15 cellular contexts compared by ENCODE assay signal in genomic region chr2:225995788-225996476, GRCh38.
DNase-seq lines count a peak whose midpoint lies in the region; FAIRE-seq and TF ChIP-seq lines count a peak whose summit lies in the region.
"Had no signal": no experiment of that assay in that cellular context is flagged by ENCODE, and none has a peak within 500 bp of the region (broad histone marks: within the 10 kb centered on the region; RNA-seq: fewer than 3 reads in every experiment).

No MANE protein-coding gene starts in this region.

- no peak overlapping the region for H3K4me2 ChIP-seq in mammary epithelial cell (ENCODE audit: insufficient read depth, low read depth, low read length)
- H3K4me2 ChIP-seq in keratinocyte (ENCODE audit: control insufficient read depth, extremely low read depth, insufficient read depth, low read depth, low read length) = no peak overlapping the region
- no peak overlapping the region for H3K4me2 ChIP-seq in PC-9

- H3K79me2 ChIP-seq in ACC112 (ENCODE audit: control insufficient read depth, insufficient read depth, low read length, unreplicated experiment) = no peaks in the 10 kb centered on the region
- H3K79me2 ChIP-seq in mammary epithelial cell (ENCODE audit: insufficient read depth, low read length) = no peaks in the 10 kb centered on the region
- H3K79me2 ChIP-seq in keratinocyte (ENCODE audit: control insufficient read depth, insufficient read depth, low read length) = no peaks in the 10 kb centered on the region
- no peaks in the 10 kb centered on the region for H3K79me2 ChIP-seq in PC-9 (ENCODE audit: low read depth)

- peak; percentile 5 for FAIRE-seq in keratinocyte (lab: Jason Lieb, UNC)

- H3K36me3 ChIP-seq in ACC112 (ENCODE audit: insufficient read depth, low read length) = no peaks in the 10 kb centered on the region
- no peaks in the 10 kb centered on the region for H3K36me3 ChIP-seq in mammary epithelial cell (ENCODE audit: insufficient read depth, low read length)
- no peaks in the 10 kb centered on the region for H3K36me3 ChIP-seq in keratinocyte (ENCODE audit: control insufficient read depth in 2 of 2, extremely low read depth in 1 of 2, insufficient read depth in 2 of 2, low read length in 2 of 2)
- no peaks in the 10 kb centered on the region for H3K36me3 ChIP-seq in PC-9 (ENCODE audit: low read depth)
- H3K36me3 ChIP-seq: MG63, prostate gland had no signal

- H3K4me3 ChIP-seq in ACC112 (ENCODE audit: low read depth, low read length) (peak overlapping the region; percentile 31; the same call in 1 of the 2 replicates), HFF-Myc (replicated peaks; ENCODE audit: low read depth, low read length) (no peak overlapping the region), mammary epithelial cell (replicated peaks in 1 of 3; ENCODE audit: insufficient read depth in 1 of 3, low read depth in 2 of 3, low read length in 3 of 3) (no peak overlapping the region), keratinocyte (ENCODE audit: control insufficient read depth in 2 of 3, extremely low read depth in 1 of 3, insufficient read depth in 2 of 3, low read depth in 1 of 3, low read length in 3 of 3) (no peak overlapping the region), PC-9 (no peak overlapping the region)
- H3K4me3 ChIP-seq: MG63, prostate gland had no signal

- H3K9me1 ChIP-seq in keratinocyte (ENCODE audit: control insufficient read depth, extremely low read depth, insufficient read depth, low read length) = no peaks in the 10 kb centered on the region

- intact Hi-C loops in mammary epithelial cell (cut with micrococcal nuclease) = no loop called here
- intact Hi-C loops in PC-9 (cut with micrococcal nuclease; ENCODE audit: unreplicated experiment) = no loop called here

- DNase-seq in HFF-Myc (ENCODE audit: extremely low read depth, low read depth) (peak; percentile 62), mammary epithelial cell (peak; percentile 32), keratinocyte (ENCODE audit: low read depth, low spot score) (no peak), NCI-H1694 treated with DMSO at 0.1 percent for 48 hours (lab: John Stamatoyannopoulos, UW) (no peak), NCI-H345 treated with DMSO at 0.1 percent for 48 hours (lab: John Stamatoyannopoulos, UW; ENCODE audit: unreplicated experiment) (no peak), PC-9 (no peak), middle frontal gyrus (ENCODE audit: extremely low spot score, low spot score) (no peak)
- DNase-seq: activated CD8-positive, alpha-beta memory T cell treated with anti-CD3 and anti-CD28 coated beads, Interleukin-2, amount 50 U/mL, for 48 hours; activated naive CD8-positive, alpha-beta T cell treated with anti-CD3 and anti-CD28 coated beads, Interleukin-2, amount 50 U/mL, for 24 hours; C1 segment of cervical spinal cord; MG63; stimulated activated CD4-positive, alpha-beta T cell treated with anti-CD3 and anti-CD28 coated beads, Interleukin-4, amount 100 ng/mL, for 4 hours; stimulated activated naive CD4-positive, alpha-beta T cell treated with Interleukin-2 at 50 U/mL for 16 hours had no signal

- BruUV-seq in mammary epithelial cell (replicated peaks; lab: Mats Ljungman, UMichigan) (no TSS peak), PC-9 (replicated peaks; lab: Mats Ljungman, UMichigan) (no TSS peak)

- H3K9me3 ChIP-seq in mammary epithelial cell (replicated peaks; ENCODE audit: insufficient read depth, low read length) (no peaks in the 10 kb centered on the region), keratinocyte (ENCODE audit: control insufficient read depth, low read depth, low read length) (no peaks in the 10 kb centered on the region), PC-9 (ENCODE audit: insufficient read depth, low read depth) (peaks cover 3% of the 10 kb centered on the region)
- H3K9me3 ChIP-seq: MG63, prostate gland had no signal

- no peaks in the 10 kb centered on the region for H3K27me3 ChIP-seq in ACC112 (ENCODE audit: insufficient read depth, low read length)
- no peaks in the 10 kb centered on the region for H3K27me3 ChIP-seq in mammary epithelial cell (ENCODE audit: insufficient read depth, low read length)
- H3K27me3 ChIP-seq in keratinocyte (ENCODE audit: control insufficient read depth, extremely low read depth, insufficient read depth, low read length) = no peaks in the 10 kb centered on the region
- no peaks in the 10 kb centered on the region for H3K27me3 ChIP-seq in PC-9 (ENCODE audit: insufficient read depth, low read depth)
- H3K27me3 ChIP-seq: MG63 had no signal

- POLR2A ChIA-PET in PC-9 (lab: Charles Lee; ENCODE audit: unreplicated experiment) = no interaction called here

- WGBS in mammary epithelial cell (ENCODE audit: low coverage, missing lambda C conversion rate) = 93% methylated on average over 2 of the region's 2 CpGs

- dilution Hi-C loops in mammary epithelial cell (cut with HindIII; ENCODE audit: low sequenced_read_pairs) = no loop called here
- dilution Hi-C loops in keratinocyte (cut with MboI; ENCODE audit: extremely low pct_ligation_motif_present, low sequenced_read_pairs) = no loop called here

- TF ChIP-seq CTCF in HFF-Myc (IDR thresholded peaks at IDR 0.05; ENCODE audit: low read depth, low read length, missing control alignments) = no peak
- TF ChIP-seq CTCF in mammary epithelial cell (conservative IDR thresholded peaks at IDR 0.05 in 1 of 2, IDR thresholded peaks at IDR 0.05 in 1 of 2; ENCODE audit: extremely low read depth in 1 of 2, insufficient read depth in 1 of 2, low read depth in 1 of 2, low read length in 2 of 2) = no peak
- no peak for TF ChIP-seq CTCF in keratinocyte (optimal IDR thresholded peaks at IDR 0.05 in 1 of 3, IDR thresholded peaks at IDR 0.05 in 1 of 3, conservative IDR thresholded peaks at IDR 0.05 in 1 of 3; ENCODE audit: extremely low read depth in 1 of 3, insufficient read depth in 2 of 3, low read length in 3 of 3)
- TF ChIP-seq CTCF in PC-9 (conservative IDR thresholded peaks at IDR 0.05) = no peak

- CTCF ChIA-PET in mammary epithelial cell (lab: Charles Lee; ENCODE audit: low non-redundant PET) = no interaction called here
- CTCF ChIA-PET in PC-9 (lab: Charles Lee) = no interaction called here

- H4K20me1 ChIP-seq in mammary epithelial cell (ENCODE audit: insufficient read depth, low read length) (no peaks in the 10 kb centered on the region), keratinocyte (ENCODE audit: control insufficient read depth, extremely low read depth, insufficient read depth, low read length) (no peaks in the 10 kb centered on the region), PC-9 (ENCODE audit: insufficient read depth) (no peaks in the 10 kb centered on the region)

- H3K27ac ChIP-seq in ACC112 (ENCODE audit: low read depth, low read length) (peak overlapping the region; percentile 94), mammary epithelial cell (ENCODE audit: insufficient read depth, low read depth, low read length) (no peak overlapping the region), keratinocyte (ENCODE audit: control insufficient read depth, insufficient read depth, low read length) (no peak overlapping the region), PC-9 (no peak overlapping the region)
- H3K27ac ChIP-seq: prostate gland had no signal

- H2AFZ ChIP-seq in ACC112 (ENCODE audit: low read length, unreplicated experiment) = peak overlapping the region; percentile 76
- peak overlapping the region; percentile 11 for H2AFZ ChIP-seq in mammary epithelial cell (ENCODE audit: low read depth, low read length)
- no peak overlapping the region for H2AFZ ChIP-seq in keratinocyte (ENCODE audit: control insufficient read depth, low read length)
- H2AFZ ChIP-seq in PC-9 = no peak overlapping the region

- H3K4me1 ChIP-seq in ACC112 (ENCODE audit: control insufficient read depth, insufficient read depth, low read length, unreplicated experiment) (peaks cover 45% of the 10 kb centered on the region), mammary epithelial cell (ENCODE audit: insufficient read depth, low read length) (no peaks in the 10 kb centered on the region), keratinocyte (ENCODE audit: control insufficient read depth, extremely low read depth, insufficient read depth, low read length) (no peaks in the 10 kb centered on the region), PC-9 (replicated peaks; ENCODE audit: insufficient read depth) (peaks cover 9% of the 10 kb centered on the region; the same call in 1 of the 2 replicates)
- H3K4me1 ChIP-seq: prostate gland had no signal

- H3K9me2 ChIP-seq in PC-9 (ENCODE audit: insufficient read depth) = no peaks in the 10 kb centered on the region

- in situ Hi-C loops in mammary epithelial cell (cut with MboI; ENCODE audit: low sequenced_read_pairs in 2 of 2) = no loop called here

- no peaks in the 10 kb centered on the region for H3F3A ChIP-seq in PC-9 (ENCODE audit: insufficient read depth, low read depth)

- no peak overlapping the region for H3K9ac ChIP-seq in mammary epithelial cell (ENCODE audit: insufficient read depth, low read length)
- no peak overlapping the region for H3K9ac ChIP-seq in keratinocyte (ENCODE audit: control insufficient read depth, extremely low read depth, insufficient read depth, low read length)

Comparison
In these comparisons a context has a peak if more than half of its experiments do, and no peak if none do; other contexts are left out.
1. H2AFZ ChIP-seq: peak in ACC112 (single experiment) and mammary epithelial cell (single experiment); none in keratinocyte (single experiment) and PC-9 (single experiment).
2. DNase-seq: peak in HFF-Myc (single experiment) and mammary epithelial cell (single experiment); none in keratinocyte (single experiment), NCI-H1694 treated with DMSO at 0.1 percent for 48 hours (single experiment), NCI-H345 treated with DMSO at 0.1 percent for 48 hours (single experiment), PC-9 (0 of 2) and middle frontal gyrus (single experiment).